ENCODE assay signal across 8 cellular contexts in genomic region chr7:11743016-11743415, GRCh38.
"Had no signal": no experiment of that assay in that cellular context is flagged by ENCODE, and none has a peak within 500 bp of the region (broad histone marks: within the 10 kb centered on the region; RNA-seq: fewer than 3 reads in every experiment).

No MANE protein-coding gene starts in this region.

- H2AFZ ChIP-seq: GM23338 had no signal

- H3K36me3 Mint-ChIP-seq: IgD-negative memory B cell had no signal

- H3K9me3 ChIP-seq: HAP-1 had no signal

- ATAC-seq: GM23338, HepG2 had no signal

- FAIRE-seq: H1, HepG2 had no signal

- H3K36me3 ChIP-seq: HAP-1 had no signal

- H3K4me3 ChIP-seq: GM23338, HAP-1 had no signal

- H3K27ac ChIP-seq: HL-60 had no signal

- H3K27me3 Mint-ChIP-seq: IgD-negative memory B cell had no signal

- H3K27ac Mint-ChIP-seq: GM23338, IgD-negative memory B cell had no signal

- H3K9me3 Mint-ChIP-seq: GM23338 had no signal

- H3K4me3 Mint-ChIP-seq: GM23338, IgD-negative memory B cell had no signal

- DNase-seq: H7, KBM-7 had no signal

- H3K4me1 Mint-ChIP-seq: IgD-negative memory B cell had no signal

- H3K4me2 ChIP-seq: GM23338 had no signal
